ENCODE assay signal across 1 cellular context in genomic region chr1:19710825-19711611, GRCh38.
TF ChIP-seq lines count a peak whose summit lies in the region.

No MANE protein-coding gene starts in this region.

TF ChIP-seq in HepG2, 621 proteins besides CTCF, POLR2A, EP300 and RAD21:
- TF ChIP-seq MNT (IDR thresholded peaks at IDR 0.05) (peak; percentile 78), HNF4A (CRISPR knock-in tag; IDR thresholded peaks at IDR 0.05) (no peak), PAF1 (CRISPR knock-in tag; IDR thresholded peaks at IDR 0.05) (no peak), ZNF207 (IDR thresholded peaks at IDR 0.05; ENCODE audit: borderline replicate concordance) (no peak), SP5 (CRISPR knock-in tag; IDR thresholded peaks at IDR 0.05; ENCODE audit: borderline replicate concordance, low read depth) (no peak), PPARG (CRISPR knock-in tag; conservative IDR thresholded peaks at IDR 0.05) (no peak)
